In genomic region chr2:24203787-24204150, GRCh38 we compare ENCODE assay signal across 32 cellular contexts.
"Had no signal": no experiment of that assay in that cellular context is flagged by ENCODE, and none has a peak within 500 bp of the region (broad histone marks: within the 10 kb centered on the region; RNA-seq: fewer than 3 reads in every experiment).

No MANE protein-coding gene starts in this region.

- H3K4me1 Mint-ChIP-seq: activated B cell treated with CpG ODN at 0.5 μM for 24 hours; activated naive CD8-positive, alpha-beta T cell treated with anti-CD3 and anti-CD28 coated beads, Interleukin-2, amount 10 ng/mL, durations not matched to agents 7 days and 5 days; activated T-helper 17 cell treated with anti-CD3 and anti-CD28 coated beads, Interleukin-2, amount 50 U/mL, for 72 hours had no signal

- H3K9me3 Mint-ChIP-seq: activated B cell treated with CpG ODN at 0.5 μM for 24 hours; activated CD8-positive, alpha-beta T cell treated with anti-CD3 and anti-CD28 coated beads for 36 hours; activated naive CD4-positive, alpha-beta T cell treated with anti-CD3 and anti-CD28 coated beads, Interleukin-2, amount 50 U/mL, for 72 hours; activated naive CD8-positive, alpha-beta T cell treated with anti-CD3 and anti-CD28 coated beads, Interleukin-2, amount 10 ng/mL, durations not matched to agents 7 days and 5 days; activated T-cell treated with anti-CD3 and anti-CD28 coated beads, Interleukin-2, amount 50 U/mL, for 4 hours; activated T-helper 17 cell treated with anti-CD3 and anti-CD28 coated beads, Interleukin-2, amount 50 U/mL, for 72 hours; T-helper 2 cell treated with Interferon-gamma antibody and Interleukin-4, amounts not matched to agents 5 μg/mL and 100 μg/mL, for 36 hours had no signal

- ATAC-seq: activated CD4-positive, CD25-positive, alpha-beta regulatory T cell treated with anti-CD3 and anti-CD28 coated beads, Interleukin-2, amount 50 U/mL, for 24 hours; activated CD8-positive, alpha-beta T cell treated with anti-CD3 and anti-CD28 coated beads for 36 hours; activated naive CD4-positive, alpha-beta T cell treated with anti-CD3 and anti-CD28 coated beads, Interleukin-2, amount 50 U/mL, for 72 hours; activated T-cell treated with anti-CD3 and anti-CD28 coated beads, Interleukin-2, amount 50 U/mL, for 4 hours; activated T-helper 17 cell treated with anti-CD3 and anti-CD28 coated beads, Interleukin-2, amount 50 U/mL, for 72 hours; foreskin keratinocyte; gastrocnemius medialis; T-helper 17 cell had no signal

- H3K27me3 Mint-ChIP-seq: activated CD8-positive, alpha-beta T cell treated with anti-CD3 and anti-CD28 coated beads for 36 hours; activated naive CD8-positive, alpha-beta T cell treated with anti-CD3 and anti-CD28 coated beads, Interleukin-2, amount 10 ng/mL, durations not matched to agents 7 days and 5 days; activated T-helper 17 cell treated with anti-CD3 and anti-CD28 coated beads, Interleukin-2, amount 50 U/mL, for 72 hours; brain; T-helper 17 cell had no signal

- H3K4me1 ChIP-seq: ascending aorta, breast epithelium, colonic mucosa, esophagus muscularis mucosa, foreskin keratinocyte had no signal

- H3K4me3 ChIP-seq: ascending aorta, breast epithelium, cardiac muscle cell, colonic mucosa, esophagus muscularis mucosa, gastrocnemius medialis had no signal

- H3K27ac ChIP-seq: ascending aorta, breast epithelium, cardiac muscle cell, colonic mucosa, esophagus muscularis mucosa, foreskin keratinocyte, gastrocnemius medialis, WERI-Rb-1 had no signal

- H3K9me3 ChIP-seq: ascending aorta, breast epithelium, colonic mucosa, esophagus muscularis mucosa, gastrocnemius medialis had no signal

- H3K36me3 ChIP-seq: cardiac muscle cell had no signal

- H3K27ac Mint-ChIP-seq: activated B cell treated with CpG ODN at 0.5 μM for 24 hours; activated CD8-positive, alpha-beta T cell treated with anti-CD3 and anti-CD28 coated beads for 36 hours; activated naive CD8-positive, alpha-beta T cell treated with anti-CD3 and anti-CD28 coated beads, Interleukin-2, amount 10 ng/mL, durations not matched to agents 7 days and 5 days; activated T-helper 17 cell treated with anti-CD3 and anti-CD28 coated beads, Interleukin-2, amount 50 U/mL, for 72 hours; T-helper 17 cell; T-helper 2 cell treated with Interferon-gamma antibody and Interleukin-4, amounts not matched to agents 5 μg/mL and 100 μg/mL, for 36 hours had no signal

- H3K27me3 ChIP-seq: ascending aorta, breast epithelium, cardiac muscle cell, colonic mucosa, esophagus muscularis mucosa, foreskin keratinocyte, gastrocnemius medialis had no signal

- H3K4me3 Mint-ChIP-seq: activated B cell treated with CpG ODN at 0.5 μM for 24 hours; activated CD8-positive, alpha-beta T cell treated with anti-CD3 and anti-CD28 coated beads for 36 hours; activated naive CD8-positive, alpha-beta T cell treated with anti-CD3 and anti-CD28 coated beads, Interleukin-2, amount 10 ng/mL, durations not matched to agents 7 days and 5 days; activated T-cell treated with anti-CD3 and anti-CD28 coated beads, Interleukin-2, amount 50 U/mL, for 4 hours; activated T-helper 17 cell treated with anti-CD3 and anti-CD28 coated beads, Interleukin-2, amount 50 U/mL, for 72 hours; brain; T-helper 17 cell; T-helper 2 cell treated with Interferon-gamma antibody and Interleukin-4, amounts not matched to agents 5 μg/mL and 100 μg/mL, for 36 hours had no signal

- DNase-seq: activated B cell treated with CpG ODN at 0.5 μM for 24 hours; activated CD4-positive, alpha-beta T cell treated with anti-CD3 and anti-CD28 coated beads for 48 hours; activated CD4-positive, alpha-beta T cell treated with anti-CD3 and anti-CD28 coated beads, Interleukin-2, amount 50 U/mL, for 1 hour; activated CD4-positive, alpha-beta T cell treated with anti-CD3 and anti-CD28 coated beads, Interleukin-2, amount 50 U/mL, for 48 hours; activated CD8-positive, alpha-beta memory T cell treated with anti-CD3 and anti-CD28 coated beads for 24 hours; activated CD8-positive, alpha-beta T cell treated with anti-CD3 and anti-CD28 coated beads for 36 hours; activated effector memory CD4-positive, alpha-beta T cell treated with Interleukin-2 at 50 U/mL for 16 hours; activated gamma-delta T cell treated with Interleukin-2 at 50 U/mL for 16 hours; activated naive CD4-positive, alpha-beta T cell treated with Interleukin-2 at 50 U/mL for 16 hours; activated naive CD8-positive, alpha-beta T cell treated with anti-CD3 and anti-CD28 coated beads, Interleukin-2, amount 10 ng/mL, durations not matched to agents 7 days and 5 days; activated T-cell treated with anti-CD3 and anti-CD28 coated beads, Interleukin-2, amount 50 U/mL, for 4 hours; central memory CD4-positive, alpha-beta T cell; cerebellar nuclear complex; colonic mucosa; effector CD8-positive, alpha-beta T cell; erythroblast; foreskin keratinocyte; gastrocnemius medialis; glutamatergic neuron; T-helper 1 cell; T-helper 17 cell; T1000; WERI-Rb-1 had no signal
